Comparison of ENCODE assay signal across 8 cellular contexts in the genomic region with DNA sequence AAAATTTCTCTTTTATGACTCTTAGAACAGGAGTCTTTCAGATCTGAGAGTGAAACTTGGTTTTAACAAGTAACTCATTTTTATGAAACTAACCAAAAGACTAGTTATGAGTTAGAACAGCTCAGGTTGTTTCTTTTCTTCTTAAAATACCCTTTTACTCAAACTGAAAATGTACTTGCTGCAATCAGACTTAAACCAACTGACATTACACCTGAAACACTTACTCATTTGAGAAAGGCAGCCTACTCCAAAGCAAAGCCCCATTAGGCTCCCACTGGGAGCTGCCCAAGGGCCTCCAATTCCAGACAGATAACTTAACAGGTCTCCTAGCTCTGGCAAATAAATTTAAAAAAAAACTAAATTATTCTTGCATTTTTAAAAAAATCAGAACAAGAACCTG. TPM values are rescaled to one million over a fixed set of nuclear protein-coding genes. Genes with fewer than 3 reads are reported as not detected.
A peak's percentile ranks its signal among the peaks of the same experiment; 100 is the strongest.
DNase-seq lines count a peak whose midpoint lies in the region; ATAC-seq and TF ChIP-seq lines count a peak whose summit lies in the region.

No MANE protein-coding gene starts in this region.

- no peaks in the 10 kb centered on the region for H4K20me1 ChIP-seq in OCI-LY1 (ENCODE audit: insufficient read depth, low read length)

- H3K79me2 ChIP-seq in OCI-LY1 (ENCODE audit: insufficient read depth, low read length), result peaks cover 85% of the 10 kb centered on the region

- CTCF ChIA-PET in GM10248 (lab: Yijun Ruan, JAX), result no interaction called here

- peak overlapping the region; percentile 78 for H3K27ac ChIP-seq in OCI-LY1 (ENCODE audit: low read depth, low read length, poor library complexity, severe bottlenecking)
- H3K27ac ChIP-seq in testis, result peak overlapping the region; percentile 22 to 99

- H3F3A ChIP-seq in OCI-LY1 (ENCODE audit: insufficient read depth, low read length), result no peaks in the 10 kb centered on the region

- no peaks in the 10 kb centered on the region for H3K9me2 ChIP-seq in OCI-LY1 (ENCODE audit: low read depth, low read length)

- H3K27me3 ChIP-seq in OCI-LY1 (ENCODE audit: insufficient read depth, low read length), result no peaks in the 10 kb centered on the region
- no peaks in the 10 kb centered on the region for H3K27me3 ChIP-seq in testis
- peaks cover 44% of the 10 kb centered on the region for H3K27me3 ChIP-seq in BE2C

- TF ChIP-seq POLR2A in testis (IDR thresholded peaks at IDR 0.05), result no peak

- H3K36me3 ChIP-seq in OCI-LY1 (ENCODE audit: insufficient read depth, low read length) (peaks cover 27% of the 10 kb centered on the region; the same call in 1 of the 2 replicates), testis (ENCODE audit: low read depth, missing control alignments) (no peaks in the 10 kb centered on the region), BE2C (no peaks in the 10 kb centered on the region)

- POLR2A ChIA-PET in GM10248 (lab: Yijun Ruan, JAX), result no interaction called here

- no peaks in the 10 kb centered on the region for H3K9me3 ChIP-seq in OCI-LY1 (ENCODE audit: low read length)
- no peaks in the 10 kb centered on the region for H3K9me3 ChIP-seq in testis
- H3K9me3 ChIP-seq in BE2C, result no peaks in the 10 kb centered on the region

- H3K9ac ChIP-seq in OCI-LY1 (ENCODE audit: low read length), result peak overlapping the region; percentile 99

- peaks cover 60% of the 10 kb centered on the region for H3K4me1 ChIP-seq in OCI-LY1 (ENCODE audit: insufficient read depth, low read length, severe bottlenecking)
- H3K4me1 ChIP-seq in testis, result peaks cover 43% of the 10 kb centered on the region
- no peaks in the 10 kb centered on the region for H3K4me1 ChIP-seq in BE2C

- peak overlapping the region; percentile 98 for H3K4me3 ChIP-seq in OCI-LY1 (ENCODE audit: low read depth, low read length, poor library complexity, severe bottlenecking)
- H3K4me3 ChIP-seq in fibroblast of villous mesenchyme (ENCODE audit: low read depth, low read length), result peak overlapping the region; percentile 75
- H3K4me3 ChIP-seq in testis, result no peak overlapping the region
- no peak overlapping the region for H3K4me3 ChIP-seq in BE2C (ENCODE audit: low read depth, low read length)

- TF ChIP-seq CTCF in GM10248 (IDR thresholded peaks at IDR 0.05; ENCODE audit: control extremely low read depth, extremely low read depth, low read depth, missing control alignments) (no peak), OCI-LY1 (IDR thresholded peaks at IDR 0.05; ENCODE audit: low read length) (no peak), fibroblast of villous mesenchyme (IDR thresholded peaks at IDR 0.05; ENCODE audit: insufficient read depth, low read depth, low read length) (no peak), testis (IDR thresholded peaks at IDR 0.05) (no peak), BE2C (IDR thresholded peaks at IDR 0.05; ENCODE audit: low read depth, low read length) (no peak)

- intact Hi-C loops in testis (cut with DNase I; ENCODE audit: low total_unique reads), result loop anchor here (10.0 kb wide), 1 partner anchor 428 kb away; no protein-coding TSS in a partner anchor

- peak; percentile 22 for ATAC-seq in GM21526 (IDR thresholded peaks at IDR 0.05; ENCODE audit: low FRiP score, unreplicated experiment)
- no peak for ATAC-seq in HG02759 (IDR thresholded peaks at IDR 0.05; ENCODE audit: unreplicated experiment)

- H2AFZ ChIP-seq in OCI-LY1 (ENCODE audit: low read length), result no peak overlapping the region

- peak overlapping the region; percentile 65 for H3K4me2 ChIP-seq in OCI-LY1 (ENCODE audit: low read length)

- DNase-seq in GM10248 (ENCODE audit: extremely low spot score) (peak; percentile 62), fibroblast of villous mesenchyme (ENCODE audit: low read depth) (no peak), testis (no peak), BE2C (no peak), AG08396 (ENCODE audit: low spot score) (no peak)

RNA-seq across cellular contexts. Expression of a gene that starts 3.6 kb away (rescaled TPM):
- 7.1 and 9.5 TPM in 2 replicates for total RNA-seq in fibroblast of villous mesenchyme
- 10 to 100 TPM; 52.2 to 58.7 TPM for total RNA-seq in testis
- 19.5 TPM for polyA plus RNA-seq in testis (ENCODE audit: insufficient read depth, low read depth, low replicate concordance)
- polyA plus RNA-seq in BE2C (2012; ENCODE audit: insufficient read depth, insufficient read length, low read depth), result 0.09 TPM

Comparison
In these comparisons a context has a peak if more than half of its experiments do, and no peak if none do; other contexts are left out.
1. H3K4me3 ChIP-seq: peak in OCI-LY1 (single experiment) and fibroblast of villous mesenchyme (single experiment); none in testis (0 of 2) and BE2C (single experiment).